In genomic region chr2:106020821-106021316, GRCh38 we compare ENCODE assay signal across 16 cellular contexts.
DNase-seq lines count a peak whose midpoint lies in the region; ATAC-seq and TF ChIP-seq lines count a peak whose summit lies in the region.
"Had no signal": no experiment of that assay in that cellular context is flagged by ENCODE, and none has a peak within 500 bp of the region (broad histone marks: within the 10 kb centered on the region; RNA-seq: fewer than 3 reads in every experiment).

No MANE protein-coding gene starts in this region.

- no peaks in the 10 kb centered on the region for H3K9me3 Mint-ChIP-seq in activated T-cell treated with anti-CD3 and anti-CD28 coated beads, Interleukin-2, amount 50 U/mL, for 4 hours
- H3K9me3 Mint-ChIP-seq: central memory CD8-positive, alpha-beta T cell; neural crest cell had no signal

- H3K4me3 ChIP-seq in tibial artery: no peak overlapping the region

- H3K9me3 ChIP-seq in tibial artery: no peaks in the 10 kb centered on the region

- peak; percentile 53 to 78 for ATAC-seq in left cardiac atrium
- ATAC-seq in activated T-cell treated with anti-CD3 and anti-CD28 coated beads, Interleukin-2, amount 50 U/mL, for 4 hours: no peak

- H3K27me3 ChIP-seq in tibial artery: no peaks in the 10 kb centered on the region

- H3K4me1 Mint-ChIP-seq in activated T-cell treated with anti-CD3 and anti-CD28 coated beads, Interleukin-2, amount 50 U/mL, for 4 hours (ENCODE audit: low read depth): peaks cover 12% of the 10 kb centered on the region

- TF ChIP-seq CTCF in tibial artery (IDR thresholded peaks at IDR 0.05): no peak

- intact Hi-C loops in left cardiac atrium (cut with DNase I) (no loop called here), tibial artery (cut with DNase I; ENCODE audit: low total_unique reads) (no loop called here)

- H3K27ac ChIP-seq in tibial artery: peak overlapping the region; percentile 41 to 72
- H3K27ac ChIP-seq: 22Rv1, HL-60 had no signal

- H3K4me1 ChIP-seq in tibial artery: peaks cover 0 to 43% (median 33%) of the 10 kb centered on the region in 4 donors

- no peaks in the 10 kb centered on the region for H3K27me3 Mint-ChIP-seq in activated T-cell treated with anti-CD3 and anti-CD28 coated beads, Interleukin-2, amount 50 U/mL, for 4 hours (ENCODE audit: low read depth)
- H3K27me3 Mint-ChIP-seq: central memory CD8-positive, alpha-beta T cell had no signal

- H3K4me3 Mint-ChIP-seq in activated T-cell treated with anti-CD3 and anti-CD28 coated beads, Interleukin-2, amount 50 U/mL, for 4 hours: no peak overlapping the region
- H3K4me3 Mint-ChIP-seq: central memory CD8-positive, alpha-beta T cell; neural crest cell had no signal

- DNase-seq in DMS153 (lab: John Stamatoyannopoulos, UW) (peak; percentile 26), DMS153 treated with DMSO at 0.1 percent for 48 hours (lab: John Stamatoyannopoulos, UW; ENCODE audit: unreplicated experiment) (no peak), NCI-H526 treated with DMSO at 0.1 percent for 48 hours (lab: John Stamatoyannopoulos, UW) (peak; percentile 27), left cardiac atrium (no peak), tibial artery (peak in 1 of 2 donors; percentile 77), GM03348 (ENCODE audit: low spot score) (no peak), OCI-M1 (lab: John Stamatoyannopoulos, UW) (no peak)
- DNase-seq in activated T-cell treated with anti-CD3 and anti-CD28 coated beads, Interleukin-2, amount 50 U/mL, for 4 hours: no peak
- DNase-seq: activated CD4-positive, CD25-positive, alpha-beta regulatory T cell treated with anti-CD3 and anti-CD28 coated beads, Interleukin-2, amount 50 U/mL, for 72 hours; activated effector memory CD4-positive, alpha-beta T cell treated with Interleukin-2 at 50 U/mL for 16 hours; Calu3; stimulated activated CD4-positive, alpha-beta T cell treated with anti-CD3 and anti-CD28 coated beads, Interleukin-15, amount 100 ng/mL, for 24 hours had no signal

- H3K36me3 ChIP-seq in tibial artery: no peaks in the 10 kb centered on the region

- no peaks in the 10 kb centered on the region for H3K36me3 Mint-ChIP-seq in activated T-cell treated with anti-CD3 and anti-CD28 coated beads, Interleukin-2, amount 50 U/mL, for 4 hours (ENCODE audit: insufficient read depth)

Comparison
In these comparisons a context has a peak if more than half of its experiments do, and no peak if none do; other contexts are left out.
1. DNase-seq: peak in DMS153 (single experiment) and NCI-H526 treated with DMSO at 0.1 percent for 48 hours (single experiment); none in DMS153 treated with DMSO at 0.1 percent for 48 hours (single experiment), left cardiac atrium (single experiment), GM03348 (single experiment), OCI-M1 (single experiment) and activated T-cell treated with anti-CD3 and anti-CD28 coated beads, Interleukin-2, amount 50 U/mL, for 4 hours (single experiment).
2. ATAC-seq: peak in left cardiac atrium (2 of 2); none in activated T-cell treated with anti-CD3 and anti-CD28 coated beads, Interleukin-2, amount 50 U/mL, for 4 hours (0 of 2).